In genomic region chr6:21157186-21157929, GRCh38 we compare ENCODE assay signal across 1 cellular context.
TF ChIP-seq lines count a peak whose summit lies in the region.

No MANE protein-coding gene starts in this region.

TF ChIP-seq in GM12878, 131 proteins besides CTCF, POLR2A, EP300 and RAD21 (continued from another document):
- TF ChIP-seq, protein P1, sequence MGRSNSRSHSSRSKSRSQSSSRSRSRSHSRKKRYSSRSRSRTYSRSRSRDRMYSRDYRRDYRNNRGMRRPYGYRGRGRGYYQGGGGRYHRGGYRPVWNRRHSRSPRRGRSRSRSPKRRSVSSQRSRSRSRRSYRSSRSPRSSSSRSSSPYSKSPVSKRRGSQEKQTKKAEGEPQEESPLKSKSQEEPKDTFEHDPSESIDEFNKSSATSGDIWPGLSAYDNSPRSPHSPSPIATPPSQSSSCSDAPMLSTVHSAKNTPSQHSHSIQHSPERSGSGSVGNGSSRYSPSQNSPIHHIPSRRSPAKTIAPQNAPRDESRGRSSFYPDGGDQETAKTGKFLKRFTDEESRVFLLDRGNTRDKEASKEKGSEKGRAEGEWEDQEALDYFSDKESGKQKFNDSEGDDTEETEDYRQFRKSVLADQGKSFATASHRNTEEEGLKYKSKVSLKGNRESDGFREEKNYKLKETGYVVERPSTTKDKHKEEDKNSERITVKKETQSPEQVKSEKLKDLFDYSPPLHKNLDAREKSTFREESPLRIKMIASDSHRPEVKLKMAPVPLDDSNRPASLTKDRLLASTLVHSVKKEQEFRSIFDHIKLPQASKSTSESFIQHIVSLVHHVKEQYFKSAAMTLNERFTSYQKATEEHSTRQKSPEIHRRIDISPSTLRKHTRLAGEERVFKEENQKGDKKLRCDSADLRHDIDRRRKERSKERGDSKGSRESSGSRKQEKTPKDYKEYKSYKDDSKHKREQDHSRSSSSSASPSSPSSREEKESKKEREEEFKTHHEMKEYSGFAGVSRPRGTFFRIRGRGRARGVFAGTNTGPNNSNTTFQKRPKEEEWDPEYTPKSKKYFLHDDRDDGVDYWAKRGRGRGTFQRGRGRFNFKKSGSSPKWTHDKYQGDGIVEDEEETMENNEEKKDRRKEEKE (IDR thresholded peaks at IDR 0.05) = no peak
- TF ChIP-seq TAF1 (IDR thresholded peaks at IDR 0.05; ENCODE audit: borderline replicate concordance, low read depth, low read length) (no peak), USF1 (IDR thresholded peaks at IDR 0.05; ENCODE audit: borderline replicate concordance, extremely low read length, insufficient read depth, low read depth, low read length) (no peak), IRF4 (IDR thresholded peaks at IDR 0.05; ENCODE audit: low read depth, low read length) (peak; percentile 57; the same call in 1 of the 2 replicates), RUNX3 (IDR thresholded peaks at IDR 0.05; ENCODE audit: low read length) (peak; percentile 26; the same call in 1 of the 2 replicates), EED (IDR thresholded peaks at IDR 0.05; ENCODE audit: low read depth) (peak; percentile 49; the same call in 1 of the 2 replicates), BCL11A (IDR thresholded peaks at IDR 0.05; ENCODE audit: low read depth, low read length) (0 out of 2 replicates have a peak, but pooled peaks have one; percentile 23), STAT3 (IDR thresholded peaks at IDR 0.05; ENCODE audit: low read depth, low read length) (no peak), MLLT1 (IDR thresholded peaks at IDR 0.05) (no peak), MYB (IDR thresholded peaks at IDR 0.05; ENCODE audit: borderline replicate concordance, low read depth, low read length) (no peak), LARP7 (IDR thresholded peaks at IDR 0.05) (no peak), ATF3 (IDR thresholded peaks at IDR 0.05; ENCODE audit: borderline replicate concordance, extremely low read depth, low read depth, low read length) (no peak), YY1 (IDR thresholded peaks at IDR 0.05; ENCODE audit: low read depth, low read length) (no peak), NFIC (IDR thresholded peaks at IDR 0.05; ENCODE audit: low read depth, low read length) (no peak), RELA (IDR thresholded peaks at IDR 0.05; ENCODE audit: borderline replicate concordance, partially characterized antibody) (no peak), CHD1 (IDR thresholded peaks at IDR 0.05; ENCODE audit: low read depth, low read length) (no peak), ZNF384 (IDR thresholded peaks at IDR 0.05; ENCODE audit: borderline replicate concordance, low read depth, low read length) (peak; percentile 18; the same call in 1 of the 2 replicates), ZBTB40 (IDR thresholded peaks at IDR 0.05; ENCODE audit: borderline replicate concordance) (no peak), EGR1 (IDR thresholded peaks at IDR 0.05; ENCODE audit: borderline replicate concordance in 1 of 2, low read depth in 2 of 2, low read length in 2 of 2) (no peak), NR2C1 (IDR thresholded peaks at IDR 0.05) (no peak), EZH2 (IDR thresholded peaks at IDR 0.05; ENCODE audit: borderline replicate concordance, control insufficient read depth, low read depth, low read length) (no peak), KAT2A (conservative IDR thresholded peaks at IDR 0.05; ENCODE audit: control insufficient read depth, low read depth, low read length) (no peak), MTA2 (IDR thresholded peaks at IDR 0.05; ENCODE audit: low read depth) (peak; percentile 49; the same call in 1 of the 2 replicates), CEBPB (IDR thresholded peaks at IDR 0.05; ENCODE audit: borderline replicate concordance in 1 of 2, low read depth in 2 of 2, low read length in 2 of 2) (no peak), FOXM1 (IDR thresholded peaks at IDR 0.05; ENCODE audit: low read depth, low read length) (no peak; the same call in 1 of the 2 replicates), ZNF217 (IDR thresholded peaks at IDR 0.05) (0 out of 2 replicates have a peak, but pooled peaks have one; percentile 35)
- TF ChIP-seq, protein P2, sequence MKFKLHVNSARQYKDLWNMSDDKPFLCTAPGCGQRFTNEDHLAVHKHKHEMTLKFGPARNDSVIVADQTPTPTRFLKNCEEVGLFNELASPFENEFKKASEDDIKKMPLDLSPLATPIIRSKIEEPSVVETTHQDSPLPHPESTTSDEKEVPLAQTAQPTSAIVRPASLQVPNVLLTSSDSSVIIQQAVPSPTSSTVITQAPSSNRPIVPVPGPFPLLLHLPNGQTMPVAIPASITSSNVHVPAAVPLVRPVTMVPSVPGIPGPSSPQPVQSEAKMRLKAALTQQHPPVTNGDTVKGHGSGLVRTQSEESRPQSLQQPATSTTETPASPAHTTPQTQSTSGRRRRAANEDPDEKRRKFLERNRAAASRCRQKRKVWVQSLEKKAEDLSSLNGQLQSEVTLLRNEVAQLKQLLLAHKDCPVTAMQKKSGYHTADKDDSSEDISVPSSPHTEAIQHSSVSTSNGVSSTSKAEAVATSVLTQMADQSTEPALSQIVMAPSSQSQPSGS (IDR thresholded peaks at IDR 0.05; ENCODE audit: low read length) = no peak
- TF ChIP-seq, protein P3, sequence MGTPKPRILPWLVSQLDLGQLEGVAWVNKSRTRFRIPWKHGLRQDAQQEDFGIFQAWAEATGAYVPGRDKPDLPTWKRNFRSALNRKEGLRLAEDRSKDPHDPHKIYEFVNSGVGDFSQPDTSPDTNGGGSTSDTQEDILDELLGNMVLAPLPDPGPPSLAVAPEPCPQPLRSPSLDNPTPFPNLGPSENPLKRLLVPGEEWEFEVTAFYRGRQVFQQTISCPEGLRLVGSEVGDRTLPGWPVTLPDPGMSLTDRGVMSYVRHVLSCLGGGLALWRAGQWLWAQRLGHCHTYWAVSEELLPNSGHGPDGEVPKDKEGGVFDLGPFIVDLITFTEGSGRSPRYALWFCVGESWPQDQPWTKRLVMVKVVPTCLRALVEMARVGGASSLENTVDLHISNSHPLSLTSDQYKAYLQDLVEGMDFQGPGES (IDR thresholded peaks at IDR 0.05) = no peak
- TF ChIP-seq, protein P4, sequence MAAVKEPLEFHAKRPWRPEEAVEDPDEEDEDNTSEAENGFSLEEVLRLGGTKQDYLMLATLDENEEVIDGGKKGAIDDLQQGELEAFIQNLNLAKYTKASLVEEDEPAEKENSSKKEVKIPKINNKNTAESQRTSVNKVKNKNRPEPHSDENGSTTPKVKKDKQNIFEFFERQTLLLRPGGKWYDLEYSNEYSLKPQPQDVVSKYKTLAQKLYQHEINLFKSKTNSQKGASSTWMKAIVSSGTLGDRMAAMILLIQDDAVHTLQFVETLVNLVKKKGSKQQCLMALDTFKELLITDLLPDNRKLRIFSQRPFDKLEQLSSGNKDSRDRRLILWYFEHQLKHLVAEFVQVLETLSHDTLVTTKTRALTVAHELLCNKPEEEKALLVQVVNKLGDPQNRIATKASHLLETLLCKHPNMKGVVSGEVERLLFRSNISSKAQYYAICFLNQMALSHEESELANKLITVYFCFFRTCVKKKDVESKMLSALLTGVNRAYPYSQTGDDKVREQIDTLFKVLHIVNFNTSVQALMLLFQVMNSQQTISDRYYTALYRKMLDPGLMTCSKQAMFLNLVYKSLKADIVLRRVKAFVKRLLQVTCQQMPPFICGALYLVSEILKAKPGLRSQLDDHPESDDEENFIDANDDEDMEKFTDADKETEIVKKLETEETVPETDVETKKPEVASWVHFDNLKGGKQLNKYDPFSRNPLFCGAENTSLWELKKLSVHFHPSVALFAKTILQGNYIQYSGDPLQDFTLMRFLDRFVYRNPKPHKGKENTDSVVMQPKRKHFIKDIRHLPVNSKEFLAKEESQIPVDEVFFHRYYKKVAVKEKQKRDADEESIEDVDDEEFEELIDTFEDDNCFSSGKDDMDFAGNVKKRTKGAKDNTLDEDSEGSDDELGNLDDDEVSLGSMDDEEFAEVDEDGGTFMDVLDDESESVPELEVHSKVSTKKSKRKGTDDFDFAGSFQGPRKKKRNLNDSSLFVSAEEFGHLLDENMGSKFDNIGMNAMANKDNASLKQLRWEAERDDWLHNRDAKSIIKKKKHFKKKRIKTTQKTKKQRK (IDR thresholded peaks at IDR 0.05; ENCODE audit: low read depth, low read length) = no peak
- TF ChIP-seq, protein P5, sequence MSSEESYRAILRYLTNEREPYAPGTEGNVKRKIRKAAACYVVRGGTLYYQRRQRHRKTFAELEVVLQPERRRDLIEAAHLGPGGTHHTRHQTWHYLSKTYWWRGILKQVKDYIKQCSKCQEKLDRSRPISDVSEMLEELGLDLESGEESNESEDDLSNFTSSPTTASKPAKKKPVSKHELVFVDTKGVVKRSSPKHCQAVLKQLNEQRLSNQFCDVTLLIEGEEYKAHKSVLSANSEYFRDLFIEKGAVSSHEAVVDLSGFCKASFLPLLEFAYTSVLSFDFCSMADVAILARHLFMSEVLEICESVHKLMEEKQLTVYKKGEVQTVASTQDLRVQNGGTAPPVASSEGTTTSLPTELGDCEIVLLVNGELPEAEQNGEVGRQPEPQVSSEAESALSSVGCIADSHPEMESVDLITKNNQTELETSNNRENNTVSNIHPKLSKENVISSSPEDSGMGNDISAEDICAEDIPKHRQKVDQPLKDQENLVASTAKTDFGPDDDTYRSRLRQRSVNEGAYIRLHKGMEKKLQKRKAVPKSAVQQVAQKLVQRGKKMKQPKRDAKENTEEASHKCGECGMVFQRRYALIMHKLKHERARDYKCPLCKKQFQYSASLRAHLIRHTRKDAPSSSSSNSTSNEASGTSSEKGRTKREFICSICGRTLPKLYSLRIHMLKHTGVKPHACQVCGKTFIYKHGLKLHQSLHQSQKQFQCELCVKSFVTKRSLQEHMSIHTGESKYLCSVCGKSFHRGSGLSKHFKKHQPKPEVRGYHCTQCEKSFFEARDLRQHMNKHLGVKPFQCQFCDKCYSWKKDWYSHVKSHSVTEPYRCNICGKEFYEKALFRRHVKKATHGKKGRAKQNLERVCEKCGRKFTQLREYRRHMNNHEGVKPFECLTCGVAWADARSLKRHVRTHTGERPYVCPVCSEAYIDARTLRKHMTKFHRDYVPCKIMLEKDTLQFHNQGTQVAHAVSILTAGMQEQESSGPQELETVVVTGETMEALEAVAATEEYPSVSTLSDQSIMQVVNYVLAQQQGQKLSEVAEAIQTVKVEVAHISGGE (CRISPR knock-in tag; IDR thresholded peaks at IDR 0.05) = no peak
